ENCODE assay signal across 8 cellular contexts in the genomic region with DNA sequence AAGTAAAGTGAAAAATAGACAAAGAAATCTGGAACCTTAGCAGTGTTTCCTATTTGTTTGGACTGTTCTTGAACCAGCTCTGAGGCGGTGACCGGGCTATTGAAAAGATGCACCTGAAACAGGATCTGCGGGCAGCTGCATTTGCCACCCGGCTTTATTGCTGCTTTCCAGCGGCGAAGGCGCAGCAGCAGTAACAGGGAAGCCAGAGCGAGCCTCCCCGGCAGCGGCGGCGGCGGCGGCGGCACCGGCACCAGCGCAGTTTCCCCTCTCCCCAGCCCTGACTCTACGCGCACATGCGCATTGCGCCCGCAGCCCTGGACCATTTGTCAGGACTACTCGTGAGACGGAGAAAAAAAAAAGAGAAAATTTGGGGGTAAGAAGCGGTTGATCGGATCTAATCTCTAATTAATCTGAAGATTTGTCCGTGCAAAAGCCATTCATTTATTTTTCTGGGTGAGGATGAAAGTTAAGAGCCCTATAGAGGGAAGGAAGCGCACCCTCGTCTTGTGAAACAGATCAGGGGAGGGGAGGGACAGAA. TPM values are rescaled to one million over a fixed set of nuclear protein-coding genes. Genes with fewer than 3 reads are reported as not detected.
DNase-seq lines count a peak whose midpoint lies in the region; ATAC-seq and TF ChIP-seq lines count a peak whose summit lies in the region.

A gene (plus strand): TSS at position 290 of the 538 bp plus-strand sequence. CDS start 24,119 bp downstream, outside the sequence.

- no peaks in the 10 kb centered on the region for H3K27me3 ChIP-seq in liver (ENCODE audit: control insufficient read depth in 4 of 4, insufficient read depth in 4 of 4, low read length in 3 of 4)

- DNase-seq in AG08396 (ENCODE audit: low spot score) (peak; percentile 93), NCI-H69 (lab: John Stamatoyannopoulos, UW) (peak; percentile 80), dermis microvascular lymphatic vessel endothelial cell (ENCODE audit: low read depth in 2 of 2) (peak; percentile 67 to 91)
- peak; percentile 88 for DNase-seq in activated CD4-positive, alpha-beta T cell treated with anti-CD3 and anti-CD28 coated beads, Interleukin-2, amount 50 U/mL, for 4 hours
- DNase-seq in stimulated activated CD4-positive, alpha-beta T cell treated with anti-CD3 and anti-CD28 coated beads, Interleukin-2, amount 100 ng/mL, for 4 hours (ENCODE audit: low read depth): peak; percentile 86

- peak within 1 kb of the TSS; percentile 62 to 99 (median 91) for H3K4me3 ChIP-seq in liver (ENCODE audit: low read depth in 1 of 3, low read length in 3 of 3)

- peak within 1 kb of the TSS; percentile 62 to 91 for H3K9ac ChIP-seq in liver (ENCODE audit: low read depth in 1 of 2, low read length in 2 of 2)

- WGBS in liver: 2% methylated on average over 29 of the region's 29 CpGs

- H3K27ac ChIP-seq in liver (ENCODE audit: low read depth in 1 of 2, low read length in 2 of 2): peak within 1 kb of the TSS; percentile 81 to 88

- peak; percentile 60 for ATAC-seq in GM19043 (IDR thresholded peaks at IDR 0.05; ENCODE audit: low read depth, unreplicated experiment)
- peak; percentile 68 for ATAC-seq in HG03354 (IDR thresholded peaks at IDR 0.05; ENCODE audit: poor library complexity, severe bottlenecking, unreplicated experiment)

- no peak for TF ChIP-seq CTCF in liver (IDR thresholded peaks at IDR 0.05; ENCODE audit: low read depth, low read length, missing input control)

- TF ChIP-seq RAD21 in liver (IDR thresholded peaks at IDR 0.05): peak in 1 of 2 donors; percentile 32

- peaks cover 0 to 9% (median 5%) of the 10 kb centered on the region in 4 donors for H3K4me1 ChIP-seq in liver (ENCODE audit: control insufficient read depth in 4 of 4, insufficient read depth in 4 of 4, low read length in 3 of 4)

- no peaks in the 10 kb centered on the region for H3K36me3 ChIP-seq in liver (ENCODE audit: control insufficient read depth in 4 of 4, insufficient read depth in 3 of 4, low read depth in 1 of 4, low read length in 3 of 4)

- no peaks in the 10 kb centered on the region for H3K9me3 ChIP-seq in liver (ENCODE audit: control insufficient read depth in 4 of 4, low read length in 3 of 4)

TF ChIP-seq in liver, 16 proteins besides CTCF, POLR2A, EP300 and RAD21:
- no peak for TF ChIP-seq HNF4G (IDR thresholded peaks at IDR 0.05)
- no peak for TF ChIP-seq GABPA (IDR thresholded peaks at IDR 0.05 in 1 of 2, conservative IDR thresholded peaks at IDR 0.05 in 1 of 2)
- TF ChIP-seq FOXA1 (IDR thresholded peaks at IDR 0.05): no peak
- TF ChIP-seq EGR1 (IDR thresholded peaks at IDR 0.05; ENCODE audit: low read depth in 2 of 2): peak; percentile 56
- TF ChIP-seq TAF1 (conservative IDR thresholded peaks at IDR 0.05): no peak
- TF ChIP-seq, protein P1, sequence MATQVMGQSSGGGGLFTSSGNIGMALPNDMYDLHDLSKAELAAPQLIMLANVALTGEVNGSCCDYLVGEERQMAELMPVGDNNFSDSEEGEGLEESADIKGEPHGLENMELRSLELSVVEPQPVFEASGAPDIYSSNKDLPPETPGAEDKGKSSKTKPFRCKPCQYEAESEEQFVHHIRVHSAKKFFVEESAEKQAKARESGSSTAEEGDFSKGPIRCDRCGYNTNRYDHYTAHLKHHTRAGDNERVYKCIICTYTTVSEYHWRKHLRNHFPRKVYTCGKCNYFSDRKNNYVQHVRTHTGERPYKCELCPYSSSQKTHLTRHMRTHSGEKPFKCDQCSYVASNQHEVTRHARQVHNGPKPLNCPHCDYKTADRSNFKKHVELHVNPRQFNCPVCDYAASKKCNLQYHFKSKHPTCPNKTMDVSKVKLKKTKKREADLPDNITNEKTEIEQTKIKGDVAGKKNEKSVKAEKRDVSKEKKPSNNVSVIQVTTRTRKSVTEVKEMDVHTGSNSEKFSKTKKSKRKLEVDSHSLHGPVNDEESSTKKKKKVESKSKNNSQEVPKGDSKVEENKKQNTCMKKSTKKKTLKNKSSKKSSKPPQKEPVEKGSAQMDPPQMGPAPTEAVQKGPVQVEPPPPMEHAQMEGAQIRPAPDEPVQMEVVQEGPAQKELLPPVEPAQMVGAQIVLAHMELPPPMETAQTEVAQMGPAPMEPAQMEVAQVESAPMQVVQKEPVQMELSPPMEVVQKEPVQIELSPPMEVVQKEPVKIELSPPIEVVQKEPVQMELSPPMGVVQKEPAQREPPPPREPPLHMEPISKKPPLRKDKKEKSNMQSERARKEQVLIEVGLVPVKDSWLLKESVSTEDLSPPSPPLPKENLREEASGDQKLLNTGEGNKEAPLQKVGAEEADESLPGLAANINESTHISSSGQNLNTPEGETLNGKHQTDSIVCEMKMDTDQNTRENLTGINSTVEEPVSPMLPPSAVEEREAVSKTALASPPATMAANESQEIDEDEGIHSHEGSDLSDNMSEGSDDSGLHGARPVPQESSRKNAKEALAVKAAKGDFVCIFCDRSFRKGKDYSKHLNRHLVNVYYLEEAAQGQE (IDR thresholded peaks at IDR 0.05): peak; percentile 25

RNA-seq across cellular contexts. Expression of the gene that starts here (rescaled TPM):
- total RNA-seq in dermis microvascular lymphatic vessel endothelial cell: 35.5 and 39.2 TPM in 2 replicates
- total RNA-seq in liver: 1 to 10 TPM; 4.6 to 9.2 TPM
- polyA plus RNA-seq in liver: 1 to 10 TPM; 1.9 to 2.9 TPM

Comparison
In these comparisons a context has a peak if more than half of its experiments do, and no peak if none do; other contexts are left out.
1. Peak in every context shown above with its lines: DNase-seq, ATAC-seq, H3K4me3 ChIP-seq and H3K27ac ChIP-seq.